In the genomic region with DNA sequence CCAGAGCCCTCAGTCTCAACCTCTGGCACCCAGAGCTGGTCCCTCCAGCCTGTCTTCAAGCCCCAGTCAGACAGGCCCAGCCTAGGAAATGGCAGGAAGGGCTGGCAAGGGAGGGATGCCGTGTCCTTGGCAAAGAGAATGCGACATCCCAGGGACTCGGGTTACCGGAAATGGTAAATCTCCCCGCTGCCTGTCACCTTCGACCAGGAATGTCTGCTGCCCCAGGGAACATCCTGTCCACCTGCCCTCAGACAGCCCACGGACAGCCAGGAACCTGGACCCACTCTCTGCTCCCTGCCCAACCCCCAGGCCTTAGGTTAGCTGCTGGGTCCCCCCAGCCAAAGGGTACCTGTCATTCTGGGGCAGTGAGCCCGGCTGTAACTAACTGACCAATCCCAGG, we compare ENCODE assay signal across 9 cellular contexts. TPM values are rescaled to one million over a fixed set of nuclear protein-coding genes. Genes with fewer than 3 reads are reported as not detected.
A peak's percentile ranks its signal among the peaks of the same experiment; 100 is the strongest.
DNase-seq lines count a peak whose midpoint lies in the region; ATAC-seq and TF ChIP-seq lines count a peak whose summit lies in the region.
"Had no signal": no experiment of that assay in that cellular context is flagged by ENCODE, and none has a peak within 500 bp of the region (broad histone marks: within the 10 kb centered on the region; RNA-seq: fewer than 3 reads in every experiment).

No MANE protein-coding gene starts in this region.

- H3K9me3 ChIP-seq in IMR-90 (ENCODE audit: control insufficient read depth, insufficient read depth, low read length) (no peaks in the 10 kb centered on the region), mesenchymal stem cell (ENCODE audit: control insufficient read depth, low read length) (no peaks in the 10 kb centered on the region), subcutaneous abdominal adipose tissue (ENCODE audit: control insufficient read depth in 5 of 5, low read length in 5 of 5) (no peaks in the 10 kb centered on the region)

- no peaks in the 10 kb centered on the region for H3K9me3 Mint-ChIP-seq in central memory CD8-positive, alpha-beta T cell

- peaks cover 2% of the 10 kb centered on the region for H3K36me3 ChIP-seq in IMR-90 (ENCODE audit: control insufficient read depth, insufficient read depth, low read length)
- H3K36me3 ChIP-seq in mesenchymal stem cell (ENCODE audit: control insufficient read depth in 1 of 2, insufficient read depth in 2 of 2, low read depth in 1 of 2, low read length in 2 of 2), result peaks cover 16 to 35% of the 10 kb centered on the region in 2 experiments
- H3K36me3 ChIP-seq in subcutaneous abdominal adipose tissue (ENCODE audit: control insufficient read depth in 5 of 5, insufficient read depth in 5 of 5, low read length in 5 of 5), result peaks cover 0 to 17% (median 13%) of the 10 kb centered on the region in 5 donors

- peaks cover 8% of the 10 kb centered on the region for H3K27me3 Mint-ChIP-seq in central memory CD8-positive, alpha-beta T cell

- no peak overlapping the region for H3K4me3 ChIP-seq in IMR-90 (ENCODE audit: insufficient read depth, low read depth, low read length)
- H3K4me3 ChIP-seq in mesenchymal stem cell (ENCODE audit: insufficient read depth in 1 of 2, low read depth in 1 of 2, low read length in 2 of 2), result no peak overlapping the region
- peak overlapping the region in 1 of 5 donors; percentile 29 for H3K4me3 ChIP-seq in subcutaneous abdominal adipose tissue (ENCODE audit: low read depth in 1 of 5, low read length in 5 of 5)

- H4K5ac ChIP-seq in IMR-90 (ENCODE audit: low read depth, low read length), result no peak overlapping the region

- dilution Hi-C loops in IMR-90 (cut with HindIII; ENCODE audit: low sequenced_read_pairs, unreplicated experiment), result no loop called here

- H3K27me3 ChIP-seq in IMR-90 (ENCODE audit: control insufficient read depth, insufficient read depth, low read length) (no peaks in the 10 kb centered on the region), mesenchymal stem cell (ENCODE audit: control insufficient read depth in 1 of 2, insufficient read depth in 1 of 2, low read length in 2 of 2) (no peaks in the 10 kb centered on the region), subcutaneous abdominal adipose tissue (ENCODE audit: control insufficient read depth in 5 of 5, insufficient read depth in 4 of 5, low read length in 5 of 5) (peaks cover 0 to 3% (median 0%) of the 10 kb centered on the region in 5 donors)

- in situ Hi-C loops in IMR-90 (cut with MboI; ENCODE audit: low sequenced_read_pairs), result no loop called here

- H3K36me3 Mint-ChIP-seq in central memory CD8-positive, alpha-beta T cell (ENCODE audit: insufficient read depth), result no peaks in the 10 kb centered on the region

- H2BK15ac ChIP-seq in IMR-90 (ENCODE audit: low read depth, low read length), result no peak overlapping the region
- peak overlapping the region; percentile 39 for H2BK15ac ChIP-seq in mesenchymal stem cell (ENCODE audit: low read depth, poor library complexity, severe bottlenecking)

- intact Hi-C loops in IMR-90 (cut with micrococcal nuclease), result no loop called here

- no peak overlapping the region for H3K4me3 Mint-ChIP-seq in central memory CD8-positive, alpha-beta T cell

- DNase-seq in IMR-90 (no peak), mesenchymal stem cell (no peak), putamen (ENCODE audit: low spot score) (no peak)
- no peak for DNase-seq in central memory CD8-positive, alpha-beta T cell (ENCODE audit: low spot score in 2 of 2)
- no peak for DNase-seq in effector CD8-positive, alpha-beta T cell (lab: John Stamatoyannopoulos, UW)
- DNase-seq: left colon, NCI-H1417 treated with DMSO at 0.1 percent for 48 hours had no signal

- H3K23ac ChIP-seq in IMR-90 (ENCODE audit: low read depth, low read length) (no peak overlapping the region), mesenchymal stem cell (ENCODE audit: low read length in 2 of 2) (peak overlapping the region in 1 of 2 experiments; percentile 19)

- H2BK5ac ChIP-seq in IMR-90 (ENCODE audit: low read depth, low read length, poor library complexity, severe bottlenecking) (no peak overlapping the region), mesenchymal stem cell (ENCODE audit: low read depth, low read length, poor library complexity, severe bottlenecking) (no peak overlapping the region)

- H3K56ac ChIP-seq in IMR-90 (ENCODE audit: extremely low read depth, insufficient read depth, low read length), result no peak overlapping the region

- H2BK20ac ChIP-seq in IMR-90 (ENCODE audit: low read depth, low read length), result no peak overlapping the region

- H3K14ac ChIP-seq in IMR-90 (replicated peaks; ENCODE audit: low read depth, low read length) (no peak overlapping the region), mesenchymal stem cell (ENCODE audit: low read length in 2 of 2) (no peak overlapping the region)

- peaks cover 52 to 94% of the 10 kb centered on the region in 2 experiments for H3K79me1 ChIP-seq in IMR-90 (ENCODE audit: low read depth in 1 of 2, low read length in 2 of 2)
- H3K79me1 ChIP-seq in mesenchymal stem cell (replicated peaks; ENCODE audit: low read length, poor library complexity, severe bottlenecking), result peaks cover 26% of the 10 kb centered on the region

- H3K27ac ChIP-seq in IMR-90 (ENCODE audit: insufficient read depth, low read length) (no peak overlapping the region), mesenchymal stem cell (ENCODE audit: low read length, poor library complexity, severe bottlenecking) (no peak overlapping the region), subcutaneous abdominal adipose tissue (ENCODE audit: low read depth, low read length) (peak overlapping the region; percentile 98)

- CTCF ChIA-PET in IMR-90 (lab: Yijun Ruan, JAX), result no interaction called here

- H2BK120ac ChIP-seq in IMR-90 (ENCODE audit: low read depth, low read length) (no peak overlapping the region), mesenchymal stem cell (ENCODE audit: low read depth, low read length) (peak overlapping the region; percentile 12)

- H3K4me1 Mint-ChIP-seq in central memory CD8-positive, alpha-beta T cell, result peaks cover 13% of the 10 kb centered on the region

- no peak for ATAC-seq in IMR-90 (ENCODE audit: low read depth)
- ATAC-seq in central memory CD8-positive, alpha-beta T cell (replicated peaks; ENCODE audit: extremely low read depth, poor library complexity, severe bottlenecking), result no peak
- ATAC-seq in HG02798 (IDR thresholded peaks at IDR 0.05; ENCODE audit: poor library complexity, unreplicated experiment), result no peak
- ATAC-seq: left colon had no signal

- TF ChIP-seq CTCF in IMR-90 (conservative IDR thresholded peaks at IDR 0.05; ENCODE audit: low read depth, low read length), result no peak

- peaks cover 29% of the 10 kb centered on the region for H4K20me1 ChIP-seq in IMR-90 (ENCODE audit: insufficient read depth, low read length)

- BruUV-seq in IMR-90 (replicated peaks; lab: Mats Ljungman, UMichigan), result no TSS peak

- POLR2A ChIA-PET in IMR-90 (lab: Charles Lee; ENCODE audit: unreplicated experiment), result no interaction called here

- WGBS in IMR-90 (ENCODE audit: extremely low coverage in 2 of 2, insufficient read length in 1 of 2), 2 experiments, result 100% methylated on average over 1 of the region's 8 CpGs; no CpG with 5 or more reads in 1 of the 2 experiments
- 48% methylated on average over 7 of the region's 8 CpGs for WGBS in mesenchymal stem cell

- H3K18ac ChIP-seq in IMR-90 (ENCODE audit: low read depth, low read length) (no peak overlapping the region), mesenchymal stem cell (ENCODE audit: low read depth in 1 of 2, low read length in 2 of 2) (peak overlapping the region; percentile 6 to 63)

- H3K4ac ChIP-seq in IMR-90 (ENCODE audit: low read depth, low read length) (no peak overlapping the region), mesenchymal stem cell (ENCODE audit: low read depth in 1 of 2, low read length in 2 of 2) (peak overlapping the region; percentile 10 to 37)

- H3K4me1 ChIP-seq in IMR-90 (ENCODE audit: control insufficient read depth, insufficient read depth, low read length) (peaks cover 27% of the 10 kb centered on the region), mesenchymal stem cell (ENCODE audit: control insufficient read depth, insufficient read depth, low read depth, low read length) (peaks cover 53% of the 10 kb centered on the region), subcutaneous abdominal adipose tissue (ENCODE audit: control insufficient read depth in 5 of 5, insufficient read depth in 5 of 5, low read length in 5 of 5) (peaks cover 44 to 89% (median 78%) of the 10 kb centered on the region in 5 donors)

- H2AFZ ChIP-seq in IMR-90 (replicated peaks; ENCODE audit: low read length, poor library complexity) (no peak overlapping the region), mesenchymal stem cell (ENCODE audit: low read depth, low read length) (no peak overlapping the region)

- no peak overlapping the region for H2AK5ac ChIP-seq in IMR-90 (ENCODE audit: low read depth, low read length)
- peak overlapping the region; percentile 65 for H2AK5ac ChIP-seq in mesenchymal stem cell (ENCODE audit: low read length, severe bottlenecking)

- TF ChIP-seq POLR2A in IMR-90 (IDR thresholded peaks at IDR 0.05; ENCODE audit: low read depth, low read length), result no peak

- TF ChIP-seq RAD21 in IMR-90 (IDR thresholded peaks at IDR 0.05; ENCODE audit: low read length), result no peak

- H4K8ac ChIP-seq in IMR-90 (ENCODE audit: low read depth in 2 of 2, low read length in 2 of 2), result peak overlapping the region; percentile 21 to 59; a peak in 1 of 4 replicates
- no peak overlapping the region for H4K8ac ChIP-seq in mesenchymal stem cell (ENCODE audit: low read length)

- H4K91ac ChIP-seq in IMR-90 (ENCODE audit: insufficient read depth, low read depth, low read length) (no peak overlapping the region), mesenchymal stem cell (ENCODE audit: low read length) (peak overlapping the region; percentile 15)

- H3K9ac ChIP-seq in IMR-90 (ENCODE audit: low read depth, low read length) (no peak overlapping the region), mesenchymal stem cell (ENCODE audit: low read length) (peak overlapping the region; percentile 92), subcutaneous abdominal adipose tissue (ENCODE audit: low read length in 5 of 5) (peak overlapping the region; percentile 60 to 84 (median 69))

- peaks cover 19% of the 10 kb centered on the region for H3K9me1 ChIP-seq in IMR-90 (ENCODE audit: insufficient read depth, low read length)

- H2BK12ac ChIP-seq in mesenchymal stem cell (ENCODE audit: low read length in 2 of 2), result peak overlapping the region in 1 of 2 experiments; percentile 67

- peak overlapping the region; percentile 39 for H3K27ac Mint-ChIP-seq in central memory CD8-positive, alpha-beta T cell (ENCODE audit: low read depth)

- no peak overlapping the region for H2AK9ac ChIP-seq in IMR-90 (replicated peaks; ENCODE audit: low read depth, low read length, poor library complexity)

- no peak overlapping the region for H3K4me2 ChIP-seq in IMR-90 (ENCODE audit: low read depth, low read length)
- H3K4me2 ChIP-seq in mesenchymal stem cell (ENCODE audit: low read length, poor library complexity, severe bottlenecking), result no peak overlapping the region

TF ChIP-seq in IMR-90, 13 proteins besides CTCF, POLR2A, EP300 and RAD21 (continues in another document):
- TF ChIP-seq RCOR1 (IDR thresholded peaks at IDR 0.05; ENCODE audit: insufficient replicate concordance, low read length), result no peak

RNA-seq across cellular contexts. Expression of gene HSPG2, which starts 23.9 kb away (rescaled TPM):
- 15.8 and 23.3 TPM in 2 replicates for total RNA-seq in IMR-90 (2012; rRNA removed)
- 94.0 and 104 TPM in 2 replicates for polyA plus RNA-seq in IMR-90 (2012; rRNA removed)
- polyA plus RNA-seq in IMR-90 (2012; cell fraction: cytosol; rRNA removed), result 74.1 and 160 TPM in 2 replicates
- polyA plus RNA-seq in IMR-90 (2012; cell fraction: nucleus; rRNA removed; ENCODE audit: low replicate concordance), result 187 and 684 TPM in 2 replicates
- 26.3 TPM for polyA plus RNA-seq in mesenchymal stem cell (2013, experiment 1 of 2)
- 21.0 TPM for polyA plus RNA-seq in mesenchymal stem cell (2013, experiment 2 of 2)
